In the genomic region with DNA sequence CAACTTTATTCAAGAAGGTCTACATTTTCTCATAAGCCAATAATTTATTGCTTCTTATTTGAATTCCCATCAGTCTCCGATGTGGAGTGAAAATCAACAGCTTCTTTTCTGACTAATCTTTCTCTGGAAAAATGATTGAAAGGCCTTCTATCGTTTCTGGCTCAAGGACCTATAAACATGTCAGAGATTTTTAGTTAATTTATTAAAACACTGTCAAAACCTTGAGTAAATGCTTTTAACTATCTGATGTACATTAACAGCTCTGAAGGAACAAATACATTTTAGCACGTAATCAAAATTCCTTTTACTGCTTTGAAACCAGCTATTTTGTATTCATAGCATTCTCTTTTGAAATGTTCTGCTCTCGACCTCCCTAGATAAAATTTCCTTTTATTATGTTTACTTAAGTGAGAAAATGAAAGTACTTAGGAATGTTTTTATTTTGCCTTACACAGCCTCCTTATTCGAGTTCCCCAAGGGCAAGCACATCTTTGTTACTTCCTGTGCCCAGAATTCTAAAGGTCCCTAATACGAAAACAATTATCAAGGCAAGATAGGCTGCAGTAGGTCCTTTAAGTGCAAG, we compare ENCODE assay signal across 8 cellular contexts. TPM values are rescaled to one million over a fixed set of nuclear protein-coding genes. Genes with fewer than 3 reads are reported as not detected.
DNase-seq lines count a peak whose midpoint lies in the region; ATAC-seq and TF ChIP-seq lines count a peak whose summit lies in the region.

No MANE protein-coding gene starts in this region.

- H3K36me3 ChIP-seq in psoas muscle (ENCODE audit: insufficient read depth in 1 of 2, low read depth in 1 of 2), result no peaks in the 10 kb centered on the region

- H3K9me3 ChIP-seq in psoas muscle, result no peaks in the 10 kb centered on the region

- no peaks in the 10 kb centered on the region for H3K27me3 ChIP-seq in psoas muscle (ENCODE audit: insufficient read depth in 3 of 3, low read length in 2 of 3)

- H3K9me3 Mint-ChIP-seq in dendritic cell treated with granulocyte-macrophage colony-stimulating factor and Interleukin-4, amounts not matched to agents 40 ng/mL and 50 ng/mL, for 4 days, result no peaks in the 10 kb centered on the region

- H3K36me3 Mint-ChIP-seq in dendritic cell treated with granulocyte-macrophage colony-stimulating factor and Interleukin-4, amounts not matched to agents 40 ng/mL and 50 ng/mL, for 4 days (ENCODE audit: low read depth), result peaks cover 9% of the 10 kb centered on the region

- H3K27ac Mint-ChIP-seq in dendritic cell treated with granulocyte-macrophage colony-stimulating factor and Interleukin-4, amounts not matched to agents 40 ng/mL and 50 ng/mL, for 4 days, result peak overlapping the region; percentile 50

- H3K4me3 ChIP-seq in NB4 (ENCODE audit: low read depth, low read length) (peak overlapping the region; percentile 52), psoas muscle (peak overlapping the region; percentile 50)

- peak overlapping the region; percentile 98 for H3K27ac ChIP-seq in psoas muscle

- intact Hi-C loops in dendritic cell treated with granulocyte-macrophage colony-stimulating factor and Interleukin-4, amounts not matched to agents 40 ng/mL and 50 ng/mL, for 4 days (cut with micrococcal nuclease), result no loop called here
- intact Hi-C loops in psoas muscle (cut with DNase I), result no loop called here

- no peaks in the 10 kb centered on the region for H3K27me3 Mint-ChIP-seq in dendritic cell treated with granulocyte-macrophage colony-stimulating factor and Interleukin-4, amounts not matched to agents 40 ng/mL and 50 ng/mL, for 4 days

- WGBS in psoas muscle, 3 donors, result 5 to 31% (median 11%) methylated on average over 6 of the region's 6 CpGs

- peaks cover 24% of the 10 kb centered on the region for H3K4me1 ChIP-seq in psoas muscle

- TF ChIP-seq CTCF in NB4 (IDR thresholded peaks at IDR 0.05; ENCODE audit: low read depth, low read length) (no peak), psoas muscle (IDR thresholded peaks at IDR 0.05) (no peak)

- H3K4me1 Mint-ChIP-seq in dendritic cell treated with granulocyte-macrophage colony-stimulating factor and Interleukin-4, amounts not matched to agents 40 ng/mL and 50 ng/mL, for 4 days (ENCODE audit: low read depth), result peaks cover 6% of the 10 kb centered on the region

- peak overlapping the region; percentile 59 for H3K4me3 Mint-ChIP-seq in dendritic cell treated with granulocyte-macrophage colony-stimulating factor and Interleukin-4, amounts not matched to agents 40 ng/mL and 50 ng/mL, for 4 days

- ATAC-seq in psoas muscle, result no peak
- ATAC-seq in GM21515 (IDR thresholded peaks at IDR 0.05; ENCODE audit: unreplicated experiment), result no peak

- no peak for TF ChIP-seq POLR2A in NB4 (IDR thresholded peaks at IDR 0.05; ENCODE audit: extremely low read depth, insufficient read length)

- DNase-seq in DMS114 treated with DMSO at 0.1 percent for 48 hours (lab: John Stamatoyannopoulos, UW; ENCODE audit: unreplicated experiment) (peak; percentile 41), NB4 (ENCODE audit: low read depth) (peak; percentile 60), psoas muscle (no peak), SW480 (ENCODE audit: low spot score) (no peak), NCI-H1105 treated with DMSO at 0.1 percent for 48 hours (lab: John Stamatoyannopoulos, UW) (no peak), HPDE6-E6E7 (ENCODE audit: extremely low spot score) (no peak)

RNA-seq across cellular contexts. Expression of gene ZFX, which starts 3.2 kb away (rescaled TPM):
- total RNA-seq in psoas muscle, result 10 to 100 TPM; 55.4 to 72.3 (median 60.6) TPM
- polyA plus RNA-seq in psoas muscle, result 10 to 100 TPM in 1 of 3 donors, 1 to 10 TPM in 2; 3.8 to 14.9 (median 9.6) TPM

Comparison
In these comparisons a context has a peak if more than half of its experiments do, and no peak if none do; other contexts are left out.
1. DNase-seq: peak in DMS114 treated with DMSO at 0.1 percent for 48 hours (single experiment) and NB4 (single experiment); none in psoas muscle (0 of 2), SW480 (single experiment), NCI-H1105 treated with DMSO at 0.1 percent for 48 hours (single experiment) and HPDE6-E6E7 (single experiment).